16 cellular contexts compared by ENCODE assay signal in genomic region chr17:68693466-68693865, GRCh38.
DNase-seq lines count a peak whose midpoint lies in the region; ATAC-seq and TF ChIP-seq lines count a peak whose summit lies in the region.
"Had no signal": no experiment of that assay in that cellular context is flagged by ENCODE, and none has a peak within 500 bp of the region (broad histone marks: within the 10 kb centered on the region; RNA-seq: fewer than 3 reads in every experiment).

No MANE protein-coding gene starts in this region.

- no peaks in the 10 kb centered on the region for H3K79me2 ChIP-seq in mesendoderm (ENCODE audit: control insufficient read depth, insufficient read depth, low read length)

- no peak overlapping the region for H2BK120ac ChIP-seq in mesendoderm (ENCODE audit: low read depth, low read length)

- peaks cover 7% of the 10 kb centered on the region for H3K27me3 Mint-ChIP-seq in activated T-cell treated with anti-CD3 and anti-CD28 coated beads, Interleukin-2, amount 50 U/mL, for 4 hours (ENCODE audit: low read depth)

- H3K4me2 ChIP-seq in mesendoderm (ENCODE audit: low read length): no peak overlapping the region
- H3K4me2 ChIP-seq: GM23338 had no signal

- no peak overlapping the region for H3K4me3 Mint-ChIP-seq in activated T-cell treated with anti-CD3 and anti-CD28 coated beads, Interleukin-2, amount 50 U/mL, for 4 hours
- H3K4me3 Mint-ChIP-seq: CD4-positive, alpha-beta memory T cell; GM23338; H9 had no signal

- DNase-seq in RPMI7951 (ENCODE audit: low read depth) (peak; percentile 47), mesendoderm (no peak), sciatic nerve (ENCODE audit: low spot score) (no peak), dorsolateral prefrontal cortex (no peak)
- no peak for DNase-seq in activated T-cell treated with anti-CD3 and anti-CD28 coated beads, Interleukin-2, amount 50 U/mL, for 4 hours
- DNase-seq: C1 segment of cervical spinal cord; Calu3; CD4-positive, alpha-beta memory T cell; COR-L47; DMS153; DND-41; H9 had no signal

- no peak overlapping the region for H2BK5ac ChIP-seq in mesendoderm (ENCODE audit: low read length)

- H3K56ac ChIP-seq in mesendoderm (ENCODE audit: low read length): no peak overlapping the region

- H3K4ac ChIP-seq in mesendoderm (ENCODE audit: low read depth, low read length): no peak overlapping the region

- H3K9me3 Mint-ChIP-seq in activated T-cell treated with anti-CD3 and anti-CD28 coated beads, Interleukin-2, amount 50 U/mL, for 4 hours: no peaks in the 10 kb centered on the region
- H3K9me3 Mint-ChIP-seq: CD4-positive, alpha-beta memory T cell had no signal

- peak overlapping the region; percentile 6 for H3K18ac ChIP-seq in mesendoderm (ENCODE audit: low read length)

- intact Hi-C loops in sciatic nerve (cut with DNase I) (no loop called here), dorsolateral prefrontal cortex (cut with DNase I) (no loop called here)

- H3K4me3 ChIP-seq in mesendoderm (ENCODE audit: low read length) (no peak overlapping the region), dorsolateral prefrontal cortex (no peak overlapping the region)
- H3K4me3 ChIP-seq: GM23338 had no signal

- no peaks in the 10 kb centered on the region for H3K4me1 ChIP-seq in mesendoderm (ENCODE audit: control insufficient read depth, low read depth, low read length)

- no CpG with 5 or more reads among the region's 1 CpG for WGBS in mesendoderm (ENCODE audit: extremely low coverage, insufficient coverage, low lambda C conversion rate)

- H3K9ac ChIP-seq in mesendoderm (ENCODE audit: low read length): no peak overlapping the region

- TF ChIP-seq CTCF in dorsolateral prefrontal cortex (IDR thresholded peaks at IDR 0.05 in 54 of 56, conservative IDR thresholded peaks at IDR 0.05 in 2 of 56; ENCODE audit: low read depth in 1 of 56, partially characterized antibody in 56 of 56): no peak

- H4K5ac ChIP-seq in mesendoderm (ENCODE audit: low read length): no peak overlapping the region

- H3K27ac ChIP-seq in mesendoderm (ENCODE audit: low read depth, low read length) (no peak overlapping the region), dorsolateral prefrontal cortex (no peak overlapping the region)

- no peaks in the 10 kb centered on the region for H3K4me1 Mint-ChIP-seq in activated T-cell treated with anti-CD3 and anti-CD28 coated beads, Interleukin-2, amount 50 U/mL, for 4 hours (ENCODE audit: low read depth)

- no peaks in the 10 kb centered on the region for H3K36me3 ChIP-seq in mesendoderm (ENCODE audit: control insufficient read depth, insufficient read depth, low read length)

- no peaks in the 10 kb centered on the region for H3K36me3 Mint-ChIP-seq in activated T-cell treated with anti-CD3 and anti-CD28 coated beads, Interleukin-2, amount 50 U/mL, for 4 hours (ENCODE audit: insufficient read depth)
- H3K36me3 Mint-ChIP-seq: CD4-positive, alpha-beta memory T cell had no signal

- peak; percentile 43 for ATAC-seq in sciatic nerve
- ATAC-seq in activated T-cell treated with anti-CD3 and anti-CD28 coated beads, Interleukin-2, amount 50 U/mL, for 4 hours: no peak
- no peak for ATAC-seq in GM18520 (IDR thresholded peaks at IDR 0.05; ENCODE audit: unreplicated experiment)
- ATAC-seq in HG03196 (IDR thresholded peaks at IDR 0.05; ENCODE audit: unreplicated experiment): no peak
- ATAC-seq: GM23338, HCT116 had no signal

- H3K27me3 ChIP-seq in mesendoderm (ENCODE audit: insufficient read depth, low read length, poor library complexity) (no peaks in the 10 kb centered on the region), dorsolateral prefrontal cortex (no peaks in the 10 kb centered on the region)

- no peak overlapping the region for H2AK5ac ChIP-seq in mesendoderm (ENCODE audit: low read length)

- no peaks in the 10 kb centered on the region for H3K79me1 ChIP-seq in mesendoderm (ENCODE audit: low read length)

- H4K8ac ChIP-seq in mesendoderm (ENCODE audit: low read depth, low read length): no peak overlapping the region

- no peak overlapping the region for H3K23ac ChIP-seq in mesendoderm (ENCODE audit: low read length)

- H2BK15ac ChIP-seq in mesendoderm (replicated peaks; ENCODE audit: low read depth): no peak overlapping the region
